Comparison of ENCODE assay signal across 1 cellular context in the genomic region with DNA sequence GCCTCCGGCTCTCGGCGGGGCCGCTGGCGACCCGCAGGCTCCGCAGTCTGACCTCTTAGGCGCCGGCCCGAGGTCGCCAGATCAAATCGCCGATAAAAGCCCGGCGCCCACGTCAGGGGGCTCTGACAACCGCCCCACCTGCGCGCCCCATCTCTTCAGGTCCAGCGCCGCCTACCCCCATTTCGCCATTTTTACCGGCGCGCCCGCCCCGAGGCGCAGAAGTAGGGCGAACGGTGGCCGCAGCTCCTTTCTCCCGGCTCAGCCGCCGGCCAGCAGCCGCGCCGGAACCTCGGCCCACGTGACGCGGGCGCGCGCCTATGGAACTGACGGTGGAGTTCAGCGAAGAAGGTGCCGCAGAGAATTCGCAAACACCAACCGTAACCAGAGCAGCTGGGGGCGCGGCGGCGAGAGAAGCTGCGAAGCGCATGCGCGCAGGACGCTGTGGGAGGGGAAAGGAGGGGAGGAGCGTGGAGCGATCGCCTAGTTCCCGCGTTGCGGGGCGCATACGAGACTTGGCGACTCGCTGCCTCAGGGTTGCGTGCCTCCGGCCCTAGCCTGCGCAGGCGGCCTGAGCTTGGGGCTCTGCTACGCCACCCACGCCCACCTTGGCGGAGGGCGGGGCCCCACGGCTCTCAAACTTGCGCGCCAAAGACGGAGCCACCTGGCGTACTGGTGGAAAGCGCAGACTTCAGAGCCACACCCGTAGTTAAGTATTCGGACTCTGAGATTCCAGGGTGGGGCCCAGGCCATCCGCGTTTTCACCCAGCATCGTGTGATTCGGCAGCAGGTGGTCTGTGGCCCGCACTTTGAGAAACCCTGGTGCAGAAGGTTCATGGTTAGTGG.
A peak's percentile ranks its signal among the peaks of the same experiment; 100 is the strongest.
TF ChIP-seq lines count a peak whose summit lies in the region.

A gene with protein sequence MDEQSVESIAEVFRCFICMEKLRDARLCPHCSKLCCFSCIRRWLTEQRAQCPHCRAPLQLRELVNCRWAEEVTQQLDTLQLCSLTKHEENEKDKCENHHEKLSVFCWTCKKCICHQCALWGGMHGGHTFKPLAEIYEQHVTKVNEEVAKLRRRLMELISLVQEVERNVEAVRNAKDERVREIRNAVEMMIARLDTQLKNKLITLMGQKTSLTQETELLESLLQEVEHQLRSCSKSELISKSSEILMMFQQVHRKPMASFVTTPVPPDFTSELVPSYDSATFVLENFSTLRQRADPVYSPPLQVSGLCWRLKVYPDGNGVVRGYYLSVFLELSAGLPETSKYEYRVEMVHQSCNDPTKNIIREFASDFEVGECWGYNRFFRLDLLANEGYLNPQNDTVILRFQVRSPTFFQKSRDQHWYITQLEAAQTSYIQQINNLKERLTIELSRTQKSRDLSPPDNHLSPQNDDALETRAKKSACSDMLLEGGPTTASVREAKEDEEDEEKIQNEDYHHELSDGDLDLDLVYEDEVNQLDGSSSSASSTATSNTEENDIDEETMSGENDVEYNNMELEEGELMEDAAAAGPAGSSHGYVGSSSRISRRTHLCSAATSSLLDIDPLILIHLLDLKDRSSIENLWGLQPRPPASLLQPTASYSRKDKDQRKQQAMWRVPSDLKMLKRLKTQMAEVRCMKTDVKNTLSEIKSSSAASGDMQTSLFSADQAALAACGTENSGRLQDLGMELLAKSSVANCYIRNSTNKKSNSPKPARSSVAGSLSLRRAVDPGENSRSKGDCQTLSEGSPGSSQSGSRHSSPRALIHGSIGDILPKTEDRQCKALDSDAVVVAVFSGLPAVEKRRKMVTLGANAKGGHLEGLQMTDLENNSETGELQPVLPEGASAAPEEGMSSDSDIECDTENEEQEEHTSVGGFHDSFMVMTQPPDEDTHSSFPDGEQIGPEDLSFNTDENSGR (minus strand): TSS at position 418 of the 843 bp plus-strand sequence. CDS start 419 bp downstream, outside the sequence.

TF ChIP-seq in K562, 482 proteins besides CTCF, POLR2A, EP300 and RAD21 (continued from another document and continues in another):
- TF ChIP-seq NBN (IDR thresholded peaks at IDR 0.05; ENCODE audit: low read depth) (peak; percentile 20), ZNF408 (CRISPR knock-in tag; IDR thresholded peaks at IDR 0.05; ENCODE audit: low read depth) (no peak), ELF2 (CRISPR knock-in tag; IDR thresholded peaks at IDR 0.05) (no peak), HDAC1 (IDR thresholded peaks at IDR 0.05) (peak in 1 of 2 experiments; percentile 66; a peak in 3 of 4 replicates), ZNF175 (CRISPR knock-in tag; IDR thresholded peaks at IDR 0.05; ENCODE audit: low read depth) (no peak), ZNF436 (CRISPR knock-in tag; IDR thresholded peaks at IDR 0.05) (no peak), HMGN3 (IDR thresholded peaks at IDR 0.05; ENCODE audit: borderline replicate concordance, extremely low read depth, insufficient read length, low read depth, low read length) (peak; percentile 96), MCM7 (IDR thresholded peaks at IDR 0.05) (no peak), EWSR1 (IDR thresholded peaks at IDR 0.05; ENCODE audit: borderline replicate concordance, low read depth, partially characterized antibody) (peak; percentile 92), CAMTA2 (CRISPR knock-in tag; conservative IDR thresholded peaks at IDR 0.05) (0 out of 2 replicates have a peak, but pooled peaks have one; percentile 38), ZFX (CRISPR knock-in tag; IDR thresholded peaks at IDR 0.05) (peak; percentile 81), CHD1 (IDR thresholded peaks at IDR 0.05; ENCODE audit: low read length) (no peak), EGR1 (conservative IDR thresholded peaks at IDR 0.05) (peak; percentile 97), ZNF778 (CRISPR knock-in tag; IDR thresholded peaks at IDR 0.05) (no peak), ZC3H11A (IDR thresholded peaks at IDR 0.05; ENCODE audit: low read depth, low read length) (no peak), SMAD3 (CRISPR knock-in tag; conservative IDR thresholded peaks at IDR 0.05) (no peak), CBX2 (IDR thresholded peaks at IDR 0.05; ENCODE audit: insufficient read depth, low read length, poor library complexity, severe bottlenecking) (no peak), KLF16 (IDR thresholded peaks at IDR 0.05) (no peak), CBX5 (IDR thresholded peaks at IDR 0.05; ENCODE audit: borderline replicate concordance, low read depth) (0 out of 2 replicates have a peak, but pooled peaks have one; percentile 4), NUFIP1 (IDR thresholded peaks at IDR 0.05; ENCODE audit: partially characterized antibody) (no peak), CXXC5 (CRISPR knock-in tag; IDR thresholded peaks at IDR 0.05) (peak; percentile 94), HNRNPLL (IDR thresholded peaks at IDR 0.05; ENCODE audit: low read depth, low read length, poor library complexity, severe bottlenecking) (peak; percentile 99), ZNF75A (CRISPR knock-in tag; IDR thresholded peaks at IDR 0.05) (no peak), FOXK1 (CRISPR knock-in tag; IDR thresholded peaks at IDR 0.05; ENCODE audit: borderline replicate concordance) (peak; percentile 89), JUND (IDR thresholded peaks at IDR 0.05; ENCODE audit: borderline replicate concordance, low read depth, low read length) (peak; percentile 26; the same call in 1 of the 2 replicates), JUND (tag; IDR thresholded peaks at IDR 0.05; ENCODE audit: borderline replicate concordance, low read depth, low read length) (no peak; the same call in 2 of the 3 replicates), C11orf30 (IDR thresholded peaks at IDR 0.05; ENCODE audit: low read depth) (no peak; the same call in 1 of the 2 replicates), ZNF133 (CRISPR knock-in tag; IDR thresholded peaks at IDR 0.05) (no peak), ZBTB8A (IDR thresholded peaks at IDR 0.05; ENCODE audit: partially characterized antibody) (no peak), RAD51 (IDR thresholded peaks at IDR 0.05; ENCODE audit: borderline replicate concordance, low read depth) (peak; percentile 97)
- TF ChIP-seq, protein P1, sequence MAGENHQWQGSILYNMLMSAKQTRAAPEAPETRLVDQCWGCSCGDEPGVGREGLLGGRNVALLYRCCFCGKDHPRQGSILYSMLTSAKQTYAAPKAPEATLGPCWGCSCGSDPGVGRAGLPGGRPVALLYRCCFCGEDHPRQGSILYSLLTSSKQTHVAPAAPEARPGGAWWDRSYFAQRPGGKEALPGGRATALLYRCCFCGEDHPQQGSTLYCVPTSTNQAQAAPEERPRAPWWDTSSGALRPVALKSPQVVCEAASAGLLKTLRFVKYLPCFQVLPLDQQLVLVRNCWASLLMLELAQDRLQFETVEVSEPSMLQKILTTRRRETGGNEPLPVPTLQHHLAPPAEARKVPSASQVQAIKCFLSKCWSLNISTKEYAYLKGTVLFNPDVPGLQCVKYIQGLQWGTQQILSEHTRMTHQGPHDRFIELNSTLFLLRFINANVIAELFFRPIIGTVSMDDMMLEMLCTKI (IDR thresholded peaks at IDR 0.05; ENCODE audit: partially characterized antibody) = no peak
- TF ChIP-seq, protein P2, sequence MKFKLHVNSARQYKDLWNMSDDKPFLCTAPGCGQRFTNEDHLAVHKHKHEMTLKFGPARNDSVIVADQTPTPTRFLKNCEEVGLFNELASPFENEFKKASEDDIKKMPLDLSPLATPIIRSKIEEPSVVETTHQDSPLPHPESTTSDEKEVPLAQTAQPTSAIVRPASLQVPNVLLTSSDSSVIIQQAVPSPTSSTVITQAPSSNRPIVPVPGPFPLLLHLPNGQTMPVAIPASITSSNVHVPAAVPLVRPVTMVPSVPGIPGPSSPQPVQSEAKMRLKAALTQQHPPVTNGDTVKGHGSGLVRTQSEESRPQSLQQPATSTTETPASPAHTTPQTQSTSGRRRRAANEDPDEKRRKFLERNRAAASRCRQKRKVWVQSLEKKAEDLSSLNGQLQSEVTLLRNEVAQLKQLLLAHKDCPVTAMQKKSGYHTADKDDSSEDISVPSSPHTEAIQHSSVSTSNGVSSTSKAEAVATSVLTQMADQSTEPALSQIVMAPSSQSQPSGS (CRISPR knock-in tag; IDR thresholded peaks at IDR 0.05) = no peak
- TF ChIP-seq, protein P3, sequence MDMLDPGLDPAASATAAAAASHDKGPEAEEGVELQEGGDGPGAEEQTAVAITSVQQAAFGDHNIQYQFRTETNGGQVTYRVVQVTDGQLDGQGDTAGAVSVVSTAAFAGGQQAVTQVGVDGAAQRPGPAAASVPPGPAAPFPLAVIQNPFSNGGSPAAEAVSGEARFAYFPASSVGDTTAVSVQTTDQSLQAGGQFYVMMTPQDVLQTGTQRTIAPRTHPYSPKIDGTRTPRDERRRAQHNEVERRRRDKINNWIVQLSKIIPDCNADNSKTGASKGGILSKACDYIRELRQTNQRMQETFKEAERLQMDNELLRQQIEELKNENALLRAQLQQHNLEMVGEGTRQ (CRISPR knock-in tag; IDR thresholded peaks at IDR 0.05) = peak; percentile 99
- TF ChIP-seq, protein P4, sequence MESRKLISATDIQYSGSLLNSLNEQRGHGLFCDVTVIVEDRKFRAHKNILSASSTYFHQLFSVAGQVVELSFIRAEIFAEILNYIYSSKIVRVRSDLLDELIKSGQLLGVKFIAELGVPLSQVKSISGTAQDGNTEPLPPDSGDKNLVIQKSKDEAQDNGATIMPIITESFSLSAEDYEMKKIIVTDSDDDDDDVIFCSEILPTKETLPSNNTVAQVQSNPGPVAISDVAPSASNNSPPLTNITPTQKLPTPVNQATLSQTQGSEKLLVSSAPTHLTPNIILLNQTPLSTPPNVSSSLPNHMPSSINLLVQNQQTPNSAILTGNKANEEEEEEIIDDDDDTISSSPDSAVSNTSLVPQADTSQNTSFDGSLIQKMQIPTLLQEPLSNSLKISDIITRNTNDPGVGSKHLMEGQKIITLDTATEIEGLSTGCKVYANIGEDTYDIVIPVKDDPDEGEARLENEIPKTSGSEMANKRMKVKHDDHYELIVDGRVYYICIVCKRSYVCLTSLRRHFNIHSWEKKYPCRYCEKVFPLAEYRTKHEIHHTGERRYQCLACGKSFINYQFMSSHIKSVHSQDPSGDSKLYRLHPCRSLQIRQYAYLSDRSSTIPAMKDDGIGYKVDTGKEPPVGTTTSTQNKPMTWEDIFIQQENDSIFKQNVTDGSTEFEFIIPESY (CRISPR knock-in tag; IDR thresholded peaks at IDR 0.05) = peak; percentile 83
- TF ChIP-seq, protein P5, sequence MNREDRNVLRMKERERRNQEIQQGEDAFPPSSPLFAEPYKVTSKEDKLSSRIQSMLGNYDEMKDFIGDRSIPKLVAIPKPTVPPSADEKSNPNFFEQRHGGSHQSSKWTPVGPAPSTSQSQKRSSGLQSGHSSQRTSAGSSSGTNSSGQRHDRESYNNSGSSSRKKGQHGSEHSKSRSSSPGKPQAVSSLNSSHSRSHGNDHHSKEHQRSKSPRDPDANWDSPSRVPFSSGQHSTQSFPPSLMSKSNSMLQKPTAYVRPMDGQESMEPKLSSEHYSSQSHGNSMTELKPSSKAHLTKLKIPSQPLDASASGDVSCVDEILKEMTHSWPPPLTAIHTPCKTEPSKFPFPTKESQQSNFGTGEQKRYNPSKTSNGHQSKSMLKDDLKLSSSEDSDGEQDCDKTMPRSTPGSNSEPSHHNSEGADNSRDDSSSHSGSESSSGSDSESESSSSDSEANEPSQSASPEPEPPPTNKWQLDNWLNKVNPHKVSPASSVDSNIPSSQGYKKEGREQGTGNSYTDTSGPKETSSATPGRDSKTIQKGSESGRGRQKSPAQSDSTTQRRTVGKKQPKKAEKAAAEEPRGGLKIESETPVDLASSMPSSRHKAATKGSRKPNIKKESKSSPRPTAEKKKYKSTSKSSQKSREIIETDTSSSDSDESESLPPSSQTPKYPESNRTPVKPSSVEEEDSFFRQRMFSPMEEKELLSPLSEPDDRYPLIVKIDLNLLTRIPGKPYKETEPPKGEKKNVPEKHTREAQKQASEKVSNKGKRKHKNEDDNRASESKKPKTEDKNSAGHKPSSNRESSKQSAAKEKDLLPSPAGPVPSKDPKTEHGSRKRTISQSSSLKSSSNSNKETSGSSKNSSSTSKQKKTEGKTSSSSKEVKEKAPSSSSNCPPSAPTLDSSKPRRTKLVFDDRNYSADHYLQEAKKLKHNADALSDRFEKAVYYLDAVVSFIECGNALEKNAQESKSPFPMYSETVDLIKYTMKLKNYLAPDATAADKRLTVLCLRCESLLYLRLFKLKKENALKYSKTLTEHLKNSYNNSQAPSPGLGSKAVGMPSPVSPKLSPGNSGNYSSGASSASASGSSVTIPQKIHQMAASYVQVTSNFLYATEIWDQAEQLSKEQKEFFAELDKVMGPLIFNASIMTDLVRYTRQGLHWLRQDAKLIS (CRISPR knock-in tag; IDR thresholded peaks at IDR 0.05) = peak; percentile 95
- TF ChIP-seq, protein P6, sequence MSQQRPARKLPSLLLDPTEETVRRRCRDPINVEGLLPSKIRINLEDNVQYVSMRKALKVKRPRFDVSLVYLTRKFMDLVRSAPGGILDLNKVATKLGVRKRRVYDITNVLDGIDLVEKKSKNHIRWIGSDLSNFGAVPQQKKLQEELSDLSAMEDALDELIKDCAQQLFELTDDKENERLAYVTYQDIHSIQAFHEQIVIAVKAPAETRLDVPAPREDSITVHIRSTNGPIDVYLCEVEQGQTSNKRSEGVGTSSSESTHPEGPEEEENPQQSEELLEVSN (IDR thresholded peaks at IDR 0.05; ENCODE audit: borderline replicate concordance in 1 of 2, extremely low read depth in 1 of 2, insufficient read depth in 1 of 2, insufficient read length in 1 of 2, low read depth in 1 of 2, low read length in 1 of 2, poor library complexity in 1 of 2, severe bottlenecking in 1 of 2) = peak; percentile 77 to 90
- TF ChIP-seq, protein P7, sequence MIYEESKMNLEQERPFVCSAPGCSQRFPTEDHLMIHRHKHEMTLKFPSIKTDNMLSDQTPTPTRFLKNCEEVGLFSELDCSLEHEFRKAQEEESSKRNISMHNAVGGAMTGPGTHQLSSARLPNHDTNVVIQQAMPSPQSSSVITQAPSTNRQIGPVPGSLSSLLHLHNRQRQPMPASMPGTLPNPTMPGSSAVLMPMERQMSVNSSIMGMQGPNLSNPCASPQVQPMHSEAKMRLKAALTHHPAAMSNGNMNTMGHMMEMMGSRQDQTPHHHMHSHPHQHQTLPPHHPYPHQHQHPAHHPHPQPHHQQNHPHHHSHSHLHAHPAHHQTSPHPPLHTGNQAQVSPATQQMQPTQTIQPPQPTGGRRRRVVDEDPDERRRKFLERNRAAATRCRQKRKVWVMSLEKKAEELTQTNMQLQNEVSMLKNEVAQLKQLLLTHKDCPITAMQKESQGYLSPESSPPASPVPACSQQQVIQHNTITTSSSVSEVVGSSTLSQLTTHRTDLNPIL (CRISPR knock-in tag; IDR thresholded peaks at IDR 0.05) = no peak
- TF ChIP-seq, protein P8, sequence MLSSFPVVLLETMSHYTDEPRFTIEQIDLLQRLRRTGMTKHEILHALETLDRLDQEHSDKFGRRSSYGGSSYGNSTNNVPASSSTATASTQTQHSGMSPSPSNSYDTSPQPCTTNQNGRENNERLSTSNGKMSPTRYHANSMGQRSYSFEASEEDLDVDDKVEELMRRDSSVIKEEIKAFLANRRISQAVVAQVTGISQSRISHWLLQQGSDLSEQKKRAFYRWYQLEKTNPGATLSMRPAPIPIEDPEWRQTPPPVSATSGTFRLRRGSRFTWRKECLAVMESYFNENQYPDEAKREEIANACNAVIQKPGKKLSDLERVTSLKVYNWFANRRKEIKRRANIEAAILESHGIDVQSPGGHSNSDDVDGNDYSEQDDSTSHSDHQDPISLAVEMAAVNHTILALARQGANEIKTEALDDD (IDR thresholded peaks at IDR 0.05) = peak; percentile 76
- TF ChIP-seq, protein P9, sequence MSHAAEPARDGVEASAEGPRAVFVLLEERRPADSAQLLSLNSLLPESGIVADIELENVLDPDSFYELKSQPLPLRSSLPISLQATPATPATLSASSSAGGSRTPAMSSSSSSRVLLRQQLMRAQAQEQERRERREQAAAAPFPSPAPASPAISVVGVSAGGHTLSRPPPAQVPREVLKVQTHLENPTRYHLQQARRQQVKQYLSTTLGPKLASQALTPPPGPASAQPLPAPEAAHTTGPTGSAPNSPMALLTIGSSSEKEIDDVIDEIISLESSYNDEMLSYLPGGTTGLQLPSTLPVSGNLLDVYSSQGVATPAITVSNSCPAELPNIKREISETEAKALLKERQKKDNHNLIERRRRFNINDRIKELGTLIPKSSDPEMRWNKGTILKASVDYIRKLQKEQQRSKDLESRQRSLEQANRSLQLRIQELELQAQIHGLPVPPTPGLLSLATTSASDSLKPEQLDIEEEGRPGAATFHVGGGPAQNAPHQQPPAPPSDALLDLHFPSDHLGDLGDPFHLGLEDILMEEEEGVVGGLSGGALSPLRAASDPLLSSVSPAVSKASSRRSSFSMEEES (CRISPR knock-in tag; IDR thresholded peaks at IDR 0.05) = peak; percentile 91
